9 cellular contexts compared by ENCODE assay signal in the genomic region with DNA sequence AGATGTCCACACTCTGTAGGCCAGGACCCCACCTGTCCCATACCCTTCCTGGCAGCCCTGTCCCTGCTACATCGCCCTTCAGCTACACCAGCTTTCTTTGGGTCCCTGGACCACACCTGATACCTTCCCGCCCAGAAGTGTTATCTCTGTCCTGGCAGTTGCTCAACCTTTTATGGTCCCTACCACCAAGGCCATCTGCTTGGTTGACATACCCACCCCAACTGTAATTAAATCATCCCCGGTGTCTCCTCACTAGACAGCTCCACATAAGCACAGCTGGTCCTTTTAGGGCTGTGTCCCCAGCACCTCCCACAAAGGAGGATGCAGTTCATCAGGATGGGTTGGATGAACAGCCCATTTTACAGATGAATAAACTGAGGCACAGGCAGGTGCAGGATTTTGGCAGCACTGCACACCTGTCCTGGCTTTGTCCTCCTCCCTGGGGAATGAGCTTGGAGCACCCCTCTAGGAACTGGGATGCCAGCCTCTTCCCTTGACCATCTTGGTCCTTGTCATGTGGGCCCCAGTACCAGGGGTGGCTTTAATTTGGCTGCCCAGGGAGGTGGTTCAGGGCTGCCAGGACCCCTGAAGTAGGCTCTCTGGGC. TPM values are rescaled to one million over a fixed set of nuclear protein-coding genes. Genes with fewer than 3 reads are reported as not detected.
A peak's percentile ranks its signal among the peaks of the same experiment; 100 is the strongest.
DNase-seq lines count a peak whose midpoint lies in the region; TF ChIP-seq lines count a peak whose summit lies in the region.
"Had no signal": no experiment of that assay in that cellular context is flagged by ENCODE, and none has a peak within 500 bp of the region (broad histone marks: within the 10 kb centered on the region; RNA-seq: fewer than 3 reads in every experiment).

No MANE protein-coding gene starts in this region.

- no peak overlapping the region for H3K4me3 Mint-ChIP-seq in activated CD4-positive, alpha-beta memory T cell treated with anti-CD3 and anti-CD28 coated beads for 36 hours
- H3K4me3 Mint-ChIP-seq in endothelial cell (ENCODE audit: unreplicated experiment), result peak overlapping the region; percentile 59

- no peaks in the 10 kb centered on the region for H3K27me3 Mint-ChIP-seq in activated CD4-positive, alpha-beta memory T cell treated with anti-CD3 and anti-CD28 coated beads for 36 hours
- peaks cover 2% of the 10 kb centered on the region for H3K27me3 Mint-ChIP-seq in endothelial cell (ENCODE audit: unreplicated experiment)

- peaks cover 46% of the 10 kb centered on the region for H3K4me1 Mint-ChIP-seq in activated CD4-positive, alpha-beta memory T cell treated with anti-CD3 and anti-CD28 coated beads for 36 hours (ENCODE audit: low read depth)
- peaks cover 8% of the 10 kb centered on the region for H3K4me1 Mint-ChIP-seq in endothelial cell (ENCODE audit: unreplicated experiment)

- CTCF ChIA-PET in activated CD4-positive, alpha-beta memory T cell treated with anti-CD3 and anti-CD28 coated beads for 36 hours (lab: Charles Lee), result interaction anchor here (0.8 to 2.1 kb wide), 6 partner anchors 9 to 166 kb away, joined by 3 to 8 read pairs (median 5); partner anchors contain the start of genes IER2 and STX10

- intact Hi-C loops in activated CD4-positive, alpha-beta memory T cell treated with anti-CD3 and anti-CD28 coated beads for 36 hours (cut with micrococcal nuclease), result no loop called here

- no peak for DNase-seq in activated CD4-positive, alpha-beta memory T cell treated with anti-CD3 and anti-CD28 coated beads for 36 hours
- no peak for DNase-seq in endothelial cell (ENCODE audit: low spot score)
- DNase-seq in DMS53 treated with DMSO at 0.1 percent for 48 hours (lab: John Stamatoyannopoulos, UW; ENCODE audit: unreplicated experiment), result no peak
- DNase-seq in NCI-H2196 treated with DMSO at 0.1 percent for 48 hours (lab: John Stamatoyannopoulos, UW; ENCODE audit: unreplicated experiment), result no peak
- DNase-seq: NCI-H1048, NCI-H446 treated with DMSO at 0.1 percent for 48 hours, retina, T1000, upper lobe of right lung had no signal

- peak overlapping the region; percentile 96 for H3K27ac Mint-ChIP-seq in activated CD4-positive, alpha-beta memory T cell treated with anti-CD3 and anti-CD28 coated beads for 36 hours
- H3K27ac Mint-ChIP-seq in endothelial cell (ENCODE audit: unreplicated experiment), result peak overlapping the region; percentile 31

- TF ChIP-seq CTCF in endothelial cell (IDR thresholded peaks at IDR 0.05; ENCODE audit: unreplicated experiment), result no peak

- H3K36me3 Mint-ChIP-seq in activated CD4-positive, alpha-beta memory T cell treated with anti-CD3 and anti-CD28 coated beads for 36 hours, result peaks cover 12% of the 10 kb centered on the region
- no peaks in the 10 kb centered on the region for H3K36me3 Mint-ChIP-seq in endothelial cell (ENCODE audit: low read depth, unreplicated experiment)

- no peaks in the 10 kb centered on the region for H3K9me3 Mint-ChIP-seq in activated CD4-positive, alpha-beta memory T cell treated with anti-CD3 and anti-CD28 coated beads for 36 hours
- H3K9me3 Mint-ChIP-seq in endothelial cell (ENCODE audit: unreplicated experiment), result no peaks in the 10 kb centered on the region

- POLR2A ChIA-PET in activated CD4-positive, alpha-beta memory T cell treated with anti-CD3 and anti-CD28 coated beads for 36 hours (lab: Charles Lee), result interaction anchor here (0.8 to 2.9 kb wide), 6 partner anchors 9 to 24 kb away, joined by 3 to 19 read pairs (median 8); partner anchors contain the start of genes NACC1 and STX10

RNA-seq across cellular contexts. Expression of gene NACC1, which starts 12.9 kb away (rescaled TPM):
- 10 to 100 TPM; 89.8 to 90.9 TPM for total RNA-seq in activated CD4-positive, alpha-beta memory T cell treated with anti-CD3 and anti-CD28 coated beads for 36 hours
- total RNA-seq in endothelial cell (ENCODE audit: unreplicated experiment), result 112 TPM

RNA-seq across cellular contexts. Expression of gene TRMT1, which starts 14.4 kb away (rescaled TPM):
- total RNA-seq in activated CD4-positive, alpha-beta memory T cell treated with anti-CD3 and anti-CD28 coated beads for 36 hours, result 10 to 100 TPM; 59.2 to 61.3 TPM
- 54.2 TPM for total RNA-seq in endothelial cell (ENCODE audit: unreplicated experiment)

RNA-seq across cellular contexts. Expression of gene STX10, which starts 19.2 kb away (rescaled TPM):
- 10 to 100 TPM; 65.5 to 66.3 TPM for total RNA-seq in activated CD4-positive, alpha-beta memory T cell treated with anti-CD3 and anti-CD28 coated beads for 36 hours
- total RNA-seq in endothelial cell (ENCODE audit: unreplicated experiment), result 31.8 TPM

RNA-seq across cellular contexts. Expression of gene IER2, which starts 19.2 kb away (rescaled TPM):
- total RNA-seq in activated CD4-positive, alpha-beta memory T cell treated with anti-CD3 and anti-CD28 coated beads for 36 hours, result 100 to 1,000 TPM; 129 to 137 TPM
- 115 TPM for total RNA-seq in endothelial cell (ENCODE audit: unreplicated experiment)

RNA-seq across cellular contexts. Expression of gene LYL1, which starts 28.3 kb away (rescaled TPM):
- 1 to 10 TPM; 5.0 to 5.6 TPM for total RNA-seq in activated CD4-positive, alpha-beta memory T cell treated with anti-CD3 and anti-CD28 coated beads for 36 hours
- total RNA-seq in endothelial cell (ENCODE audit: unreplicated experiment), result 68.6 TPM
